ENCODE assay signal across 19 cellular contexts in genomic region chr5:129945779-129946270, GRCh38. TPM values are rescaled to one million over a fixed set of nuclear protein-coding genes. Genes with fewer than 3 reads are reported as not detected.
DNase-seq lines count a peak whose midpoint lies in the region; ATAC-seq and TF ChIP-seq lines count a peak whose summit lies in the region.
"Had no signal": no experiment of that assay in that cellular context is flagged by ENCODE, and none has a peak within 500 bp of the region (broad histone marks: within the 10 kb centered on the region; RNA-seq: fewer than 3 reads in every experiment).

No MANE protein-coding gene starts in this region.

- peaks cover 12% of the 10 kb centered on the region for H3F3A ChIP-seq in smooth muscle cell (ENCODE audit: low read depth)

- H3K27ac ChIP-seq in ascending aorta (peak overlapping the region; percentile 54 to 62), smooth muscle cell (ENCODE audit: low read depth) (peak overlapping the region; percentile 2)
- H3K27ac ChIP-seq: SJSA1 had no signal

- no peaks in the 10 kb centered on the region for H4K20me1 ChIP-seq in smooth muscle cell (ENCODE audit: low read depth)

- TF ChIP-seq CTCF in AG09309 (IDR thresholded peaks at IDR 0.05; ENCODE audit: control insufficient read depth, insufficient read depth, low read depth, low read length, missing control alignments): no peak
- TF ChIP-seq CTCF in ascending aorta (IDR thresholded peaks at IDR 0.05): no peak
- TF ChIP-seq CTCF in smooth muscle cell (IDR thresholded peaks at IDR 0.05; ENCODE audit: borderline replicate concordance, insufficient read depth, poor library complexity, severe bottlenecking): no peak

- DNase-seq in AG09309 (ENCODE audit: low read depth): peak; percentile 29
- DNase-seq in ascending aorta (ENCODE audit: low spot score in 2 of 2): no peak
- peak; percentile 45 for DNase-seq in myocyte (ENCODE audit: low read depth)
- no peak for DNase-seq in smooth muscle cell (lab: John Stamatoyannopoulos, UW; ENCODE audit: unreplicated experiment)
- DNase-seq in activated T-helper 2 cell treated with anti-CD3 and anti-CD28 coated beads, Interferon-gamma antibody, Interleukin-2, Interleukin-4, amounts not matched to agents 10 μg/mL and 5 μg/mL and 100 μg/mL, durations not matched to agents 14 hours and 24 hours and 36 hours (ENCODE audit: low spot score): no peak
- no peak for DNase-seq in KG1 (lab: John Stamatoyannopoulos, UW)
- DNase-seq: 8988T; IMR-90; NCI-H1694; NCI-H2081; NCI-H2171; NCI-H345; NCI-H524; NCI-H774; NK-92 treated with Interleukin-12 subunit alpha and Interleukin-12 subunit beta, amount 100 ng/mL, for 24 hours had no signal

- WGBS in smooth muscle cell (ENCODE audit: low lambda C conversion rate): 100% methylated on average over 1 of the region's 1 CpG

- no peak overlapping the region for H3K27ac Mint-ChIP-seq in activated T-helper 2 cell treated with anti-CD3 and anti-CD28 coated beads, Interferon-gamma antibody, Interleukin-2, Interleukin-4, amounts not matched to agents 10 μg/mL and 5 μg/mL and 100 μg/mL, durations not matched to agents 14 hours and 24 hours and 36 hours
- H3K27ac Mint-ChIP-seq: CD14-positive monocyte had no signal

- H3K27me3 Mint-ChIP-seq in activated T-helper 2 cell treated with anti-CD3 and anti-CD28 coated beads, Interferon-gamma antibody, Interleukin-2, Interleukin-4, amounts not matched to agents 10 μg/mL and 5 μg/mL and 100 μg/mL, durations not matched to agents 14 hours and 24 hours and 36 hours (ENCODE audit: low read depth): no peaks in the 10 kb centered on the region

- no peak overlapping the region for H2AFZ ChIP-seq in smooth muscle cell (ENCODE audit: low read depth)

- intact Hi-C loops in ascending aorta (cut with DNase I): loop anchor here (5.0 kb wide), 1 partner anchor 39 kb away; no protein-coding TSS in a partner anchor
- intact Hi-C loops in activated T-helper 2 cell treated with anti-CD3 and anti-CD28 coated beads, Interferon-gamma antibody, Interleukin-2, Interleukin-4, amounts not matched to agents 10 μg/mL and 5 μg/mL and 100 μg/mL, durations not matched to agents 14 hours and 24 hours and 36 hours (cut with micrococcal nuclease): no loop called here

- H3K9me3 Mint-ChIP-seq in activated T-helper 2 cell treated with anti-CD3 and anti-CD28 coated beads, Interferon-gamma antibody, Interleukin-2, Interleukin-4, amounts not matched to agents 10 μg/mL and 5 μg/mL and 100 μg/mL, durations not matched to agents 14 hours and 24 hours and 36 hours: no peaks in the 10 kb centered on the region

- no peaks in the 10 kb centered on the region for H3K36me3 Mint-ChIP-seq in activated T-helper 2 cell treated with anti-CD3 and anti-CD28 coated beads, Interferon-gamma antibody, Interleukin-2, Interleukin-4, amounts not matched to agents 10 μg/mL and 5 μg/mL and 100 μg/mL, durations not matched to agents 14 hours and 24 hours and 36 hours (ENCODE audit: low read depth)
- H3K36me3 Mint-ChIP-seq: CD14-positive monocyte had no signal

- H3K4me3 ChIP-seq in AG09309 (ENCODE audit: control insufficient read depth, low read depth, low read length) (no peak overlapping the region), ascending aorta (no peak overlapping the region), smooth muscle cell (no peak overlapping the region)
- H3K4me3 ChIP-seq: SJSA1 had no signal

- no peak overlapping the region for H3K9ac ChIP-seq in smooth muscle cell (ENCODE audit: low read depth)

- H3K9me3 ChIP-seq in ascending aorta: no peaks in the 10 kb centered on the region
- no peaks in the 10 kb centered on the region for H3K9me3 ChIP-seq in smooth muscle cell (replicated peaks; ENCODE audit: low read depth)
- H3K9me3 ChIP-seq: SJSA1 had no signal

- peaks cover 9% of the 10 kb centered on the region for H3K79me2 ChIP-seq in smooth muscle cell (ENCODE audit: low read depth)

- H3K4me3 Mint-ChIP-seq in activated T-helper 2 cell treated with anti-CD3 and anti-CD28 coated beads, Interferon-gamma antibody, Interleukin-2, Interleukin-4, amounts not matched to agents 10 μg/mL and 5 μg/mL and 100 μg/mL, durations not matched to agents 14 hours and 24 hours and 36 hours (ENCODE audit: low read depth): no peak overlapping the region
- H3K4me3 Mint-ChIP-seq: CD14-positive monocyte had no signal

- no peak for ATAC-seq in HG02884 (IDR thresholded peaks at IDR 0.05; ENCODE audit: unreplicated experiment)
- ATAC-seq: Panc1 had no signal

- H3K27me3 ChIP-seq in ascending aorta (no peaks in the 10 kb centered on the region), smooth muscle cell (ENCODE audit: low read depth) (no peaks in the 10 kb centered on the region)
- H3K27me3 ChIP-seq: SJSA1 had no signal

- H3K36me3 ChIP-seq in ascending aorta (no peaks in the 10 kb centered on the region), smooth muscle cell (ENCODE audit: low read depth) (no peaks in the 10 kb centered on the region)
- H3K36me3 ChIP-seq: SJSA1 had no signal

- no peak overlapping the region for H3K4me2 ChIP-seq in smooth muscle cell

- H3K4me1 ChIP-seq in ascending aorta (peaks cover 0 to 13% of the 10 kb centered on the region in 2 donors), smooth muscle cell (ENCODE audit: low read depth) (peaks cover 7% of the 10 kb centered on the region)
- H3K4me1 ChIP-seq: SJSA1 had no signal

- no peaks in the 10 kb centered on the region for H3K4me1 Mint-ChIP-seq in activated T-helper 2 cell treated with anti-CD3 and anti-CD28 coated beads, Interferon-gamma antibody, Interleukin-2, Interleukin-4, amounts not matched to agents 10 μg/mL and 5 μg/mL and 100 μg/mL, durations not matched to agents 14 hours and 24 hours and 36 hours (ENCODE audit: low read depth)
- H3K4me1 Mint-ChIP-seq: CD14-positive monocyte had no signal

RNA-seq across cellular contexts. Expression of gene CHSY3, which starts 41.6 kb away (rescaled TPM):
- total RNA-seq in ascending aorta (51.3 TPM), myocyte (8.3 and 12.8 TPM in 2 replicates), smooth muscle cell (15.6 and 24.6 TPM in 2 replicates)
- polyA plus RNA-seq in myocyte (2012): 8.3 TPM
- polyA plus RNA-seq in smooth muscle cell: 3.9 and 12.7 TPM in 2 replicates
- total RNA-seq in activated T-helper 2 cell treated with anti-CD3 and anti-CD28 coated beads, Interferon-gamma antibody, Interleukin-2, Interleukin-4, amounts not matched to agents 10 μg/mL and 5 μg/mL and 100 μg/mL, durations not matched to agents 14 hours and 24 hours and 36 hours: not detected in 2 replicates
- polyA plus RNA-seq: CD14-positive monocyte had no signal

Comparison
In these comparisons a context has a peak if more than half of its experiments do, and no peak if none do; other contexts are left out.
1. DNase-seq: peak in AG09309 (single experiment) and myocyte (single experiment); none in ascending aorta (0 of 2), smooth muscle cell (single experiment), activated T-helper 2 cell treated with anti-CD3 and anti-CD28 coated beads, Interferon-gamma antibody, Interleukin-2, Interleukin-4, amounts not matched to agents 10 μg/mL and 5 μg/mL and 100 μg/mL, durations not matched to agents 14 hours and 24 hours and 36 hours (single experiment) and KG1 (single experiment).